ENCODE assay signal across 7 cellular contexts in the genomic region with DNA sequence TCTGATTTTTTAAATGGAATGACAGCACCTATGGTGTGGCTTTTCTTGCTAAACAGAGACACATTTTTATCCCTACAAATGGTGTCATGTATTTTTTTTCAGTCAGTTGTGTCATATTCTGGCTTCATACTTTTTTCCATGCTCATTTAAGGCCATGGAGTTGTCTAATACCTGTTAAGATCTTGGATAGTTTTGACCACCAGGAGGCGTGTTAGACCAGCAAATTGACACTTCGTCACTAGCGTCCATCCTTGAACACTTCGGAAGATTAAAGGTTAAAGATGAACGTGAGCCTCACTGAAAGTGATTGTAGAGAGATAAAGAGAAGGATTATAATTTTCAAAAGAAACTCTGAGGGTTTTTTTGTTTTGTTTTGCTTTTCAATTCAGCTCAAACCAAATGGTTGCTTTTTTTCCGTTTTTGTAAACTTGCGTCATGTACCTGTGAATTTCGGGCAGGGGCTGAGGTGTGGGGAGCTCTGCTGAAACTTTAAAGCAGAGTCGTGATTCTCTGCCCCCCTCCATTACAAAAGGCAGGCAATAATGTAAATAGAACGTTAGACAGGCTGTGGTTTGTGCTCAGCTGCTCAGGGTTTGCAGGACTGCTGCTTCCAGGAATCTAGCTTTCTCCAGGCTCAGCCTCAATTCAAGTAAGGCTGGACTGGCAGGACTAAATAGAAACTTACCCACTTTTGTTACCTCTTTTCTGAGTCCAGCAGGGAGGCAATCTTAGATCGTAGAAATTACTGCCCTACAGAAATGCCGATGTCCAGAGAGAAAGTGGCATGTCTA.
DNase-seq lines count a peak whose midpoint lies in the region; ATAC-seq lines count a peak whose summit lies in the region.

No MANE protein-coding gene starts in this region.

- intact Hi-C loops in head of caudate nucleus (cut with DNase I), result loop anchor here (5.0 kb wide), 2 partner anchors 243 to 343 kb away; a partner anchor contains a TSS

- peak; percentile 59 for ATAC-seq in HG02798 (IDR thresholded peaks at IDR 0.05; ENCODE audit: poor library complexity, unreplicated experiment)
- ATAC-seq in GM18861 (IDR thresholded peaks at IDR 0.05; ENCODE audit: unreplicated experiment), result no peak

- peak; percentile 36 for DNase-seq in ELF-1 (ENCODE audit: low read depth, low spot score)
- peak; percentile 88 for DNase-seq in NCI-H345 (lab: John Stamatoyannopoulos, UW)
- DNase-seq in activated CD4-positive, alpha-beta T cell treated with anti-CD3 and anti-CD28 coated beads, Interleukin-2, amount 50 U/mL, for 48 hours, result peak; percentile 21 to 38
- DNase-seq in head of caudate nucleus, result peak in 23 of 42 donors; percentile 16 to 75 (median 47)
- peak; percentile 57 for DNase-seq in retina

Comparison
In these comparisons a context has a peak if more than half of its experiments do, and no peak if none do; other contexts are left out.
1. DNase-seq: peak in every context shown above with its lines; median percentile 88 in NCI-H345; 57 in retina; 47 in head of caudate nucleus; 36 in ELF-1; 30 in activated CD4-positive, alpha-beta T cell treated with anti-CD3 and anti-CD28 coated beads, Interleukin-2, amount 50 U/mL, for 48 hours.